In the genomic region with DNA sequence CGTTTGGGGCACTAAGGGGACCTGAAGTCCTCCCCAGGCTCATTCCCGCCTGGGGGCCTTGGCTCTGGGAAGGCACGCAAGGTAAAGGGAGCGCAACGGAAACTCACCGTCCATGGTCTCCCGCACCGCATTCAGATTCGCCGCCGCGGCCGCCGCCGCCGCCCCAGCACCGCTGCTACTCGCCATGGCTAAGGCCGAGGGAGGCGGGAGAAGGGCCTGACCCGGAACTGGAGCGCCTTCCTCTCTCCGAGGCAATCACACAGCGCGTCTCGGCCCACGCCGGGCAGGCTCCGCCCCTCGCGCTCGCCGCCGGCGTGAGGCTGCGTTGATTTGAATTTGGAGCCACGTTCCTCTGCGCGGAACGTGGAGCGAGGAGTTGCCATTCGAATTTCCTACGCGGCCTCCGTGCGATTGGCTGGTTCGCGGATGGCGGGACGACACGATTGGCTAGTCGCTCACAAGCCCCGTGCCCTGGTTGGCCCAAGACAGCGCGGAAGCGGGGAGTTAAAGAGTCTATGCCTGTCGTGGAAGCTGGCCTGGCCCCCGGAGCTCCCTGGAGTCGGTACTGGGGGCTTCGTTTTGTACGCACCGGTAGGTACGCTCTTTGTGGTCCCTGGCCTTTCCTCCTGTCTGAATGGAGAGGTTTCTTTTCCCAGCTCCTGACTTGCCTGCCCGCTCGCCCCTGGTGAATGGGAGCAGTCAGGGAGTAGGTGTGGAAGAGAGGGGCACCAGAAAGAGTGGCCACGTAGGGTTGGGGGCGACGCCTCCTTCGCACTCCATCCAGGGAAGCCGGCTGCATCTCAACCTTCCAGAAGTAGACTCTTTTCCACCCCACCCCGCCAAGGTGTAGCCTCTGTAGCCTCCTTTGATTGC, we compare ENCODE assay signal across 1 cellular context.
TF ChIP-seq lines count a peak whose summit lies in the region.

A gene (plus strand): TSS at position 507 of the 873 bp plus-strand sequence. CDS start 1,018 bp downstream, outside the sequence.
A gene with protein sequence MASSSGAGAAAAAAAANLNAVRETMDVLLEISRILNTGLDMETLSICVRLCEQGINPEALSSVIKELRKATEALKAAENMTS (minus strand): TSS at position 213 of the 873 bp plus-strand sequence. CDS start 27 bp downstream, at position 186.

TF ChIP-seq in HEK293, 187 proteins besides CTCF, POLR2A, EP300 and RAD21 (continued from another document and continues in another):
- TF ChIP-seq, protein P1, sequence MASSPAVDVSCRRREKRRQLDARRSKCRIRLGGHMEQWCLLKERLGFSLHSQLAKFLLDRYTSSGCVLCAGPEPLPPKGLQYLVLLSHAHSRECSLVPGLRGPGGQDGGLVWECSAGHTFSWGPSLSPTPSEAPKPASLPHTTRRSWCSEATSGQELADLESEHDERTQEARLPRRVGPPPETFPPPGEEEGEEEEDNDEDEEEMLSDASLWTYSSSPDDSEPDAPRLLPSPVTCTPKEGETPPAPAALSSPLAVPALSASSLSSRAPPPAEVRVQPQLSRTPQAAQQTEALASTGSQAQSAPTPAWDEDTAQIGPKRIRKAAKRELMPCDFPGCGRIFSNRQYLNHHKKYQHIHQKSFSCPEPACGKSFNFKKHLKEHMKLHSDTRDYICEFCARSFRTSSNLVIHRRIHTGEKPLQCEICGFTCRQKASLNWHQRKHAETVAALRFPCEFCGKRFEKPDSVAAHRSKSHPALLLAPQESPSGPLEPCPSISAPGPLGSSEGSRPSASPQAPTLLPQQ (tag by site-specific recombination; IDR thresholded peaks at IDR 0.05): no peak
- TF ChIP-seq, protein P2, sequence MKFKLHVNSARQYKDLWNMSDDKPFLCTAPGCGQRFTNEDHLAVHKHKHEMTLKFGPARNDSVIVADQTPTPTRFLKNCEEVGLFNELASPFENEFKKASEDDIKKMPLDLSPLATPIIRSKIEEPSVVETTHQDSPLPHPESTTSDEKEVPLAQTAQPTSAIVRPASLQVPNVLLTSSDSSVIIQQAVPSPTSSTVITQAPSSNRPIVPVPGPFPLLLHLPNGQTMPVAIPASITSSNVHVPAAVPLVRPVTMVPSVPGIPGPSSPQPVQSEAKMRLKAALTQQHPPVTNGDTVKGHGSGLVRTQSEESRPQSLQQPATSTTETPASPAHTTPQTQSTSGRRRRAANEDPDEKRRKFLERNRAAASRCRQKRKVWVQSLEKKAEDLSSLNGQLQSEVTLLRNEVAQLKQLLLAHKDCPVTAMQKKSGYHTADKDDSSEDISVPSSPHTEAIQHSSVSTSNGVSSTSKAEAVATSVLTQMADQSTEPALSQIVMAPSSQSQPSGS (tag by site-specific recombination; IDR thresholded peaks at IDR 0.05; ENCODE audit: low read depth): no peak
- no peak for TF ChIP-seq ZNF473 (tag by site-specific recombination; IDR thresholded peaks at IDR 0.05)
- TF ChIP-seq ZNF530 (tag by site-specific recombination; IDR thresholded peaks at IDR 0.05; ENCODE audit: low read depth): no peak
- peak; percentile 49; the same call in 1 of the 2 replicates for TF ChIP-seq ZEB2 (tag by site-specific recombination; IDR thresholded peaks at IDR 0.05)
- TF ChIP-seq ZBTB1 (tag by site-specific recombination; IDR thresholded peaks at IDR 0.05): no peak
- TF ChIP-seq, protein P3, sequence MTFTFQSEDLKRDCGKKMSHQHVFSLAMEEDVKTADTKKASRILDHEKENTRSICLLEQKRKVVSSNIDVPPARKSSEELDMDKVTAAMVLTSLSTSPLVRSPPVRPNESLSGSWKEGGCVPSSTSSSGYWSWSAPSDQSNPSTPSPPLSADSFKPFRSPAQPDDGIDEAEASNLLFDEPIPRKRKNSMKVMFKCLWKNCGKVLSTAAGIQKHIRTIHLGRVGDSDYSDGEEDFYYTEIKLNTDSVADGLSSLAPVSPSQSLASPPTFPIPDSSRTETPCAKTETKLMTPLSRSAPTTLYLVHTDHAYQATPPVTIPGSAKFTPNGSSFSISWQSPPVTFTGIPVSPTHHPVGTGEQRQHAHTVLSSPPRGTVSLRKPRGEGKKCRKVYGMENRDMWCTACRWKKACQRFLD (tag by site-specific recombination; IDR thresholded peaks at IDR 0.05): no peak
- TF ChIP-seq, protein P4, sequence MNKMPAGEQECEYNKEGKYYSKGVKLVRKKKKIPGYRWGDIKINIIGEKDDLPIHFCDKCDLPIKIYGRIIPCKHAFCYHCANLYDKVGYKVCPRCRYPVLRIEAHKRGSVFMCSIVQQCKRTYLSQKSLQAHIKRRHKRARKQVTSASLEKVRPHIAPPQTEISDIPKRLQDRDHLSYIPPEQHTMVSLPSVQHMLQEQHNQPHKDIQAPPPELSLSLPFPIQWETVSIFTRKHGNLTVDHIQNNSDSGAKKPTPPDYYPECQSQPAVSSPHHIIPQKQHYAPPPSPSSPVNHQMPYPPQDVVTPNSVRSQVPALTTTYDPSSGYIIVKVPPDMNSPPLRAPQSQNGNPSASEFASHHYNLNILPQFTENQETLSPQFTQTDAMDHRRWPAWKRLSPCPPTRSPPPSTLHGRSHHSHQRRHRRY (tag by site-specific recombination; IDR thresholded peaks at IDR 0.05): no peak
- no peak for TF ChIP-seq ZNF223 (tag by site-specific recombination; IDR thresholded peaks at IDR 0.05)
- no peak; the same call in 1 of the 2 replicates for TF ChIP-seq ZFP37 (tag by site-specific recombination; IDR thresholded peaks at IDR 0.05)
- no peak for TF ChIP-seq ZNF155 (tag by site-specific recombination; IDR thresholded peaks at IDR 0.05)
- no peak for TF ChIP-seq ZNF624 (tag by site-specific recombination; IDR thresholded peaks at IDR 0.05)
- peak; percentile 80 for TF ChIP-seq ZNF561 (tag by site-specific recombination; IDR thresholded peaks at IDR 0.05; ENCODE audit: borderline replicate concordance)
- no peak for TF ChIP-seq ZNF596 (tag by site-specific recombination; IDR thresholded peaks at IDR 0.05)
- TF ChIP-seq ZFHX2 (tag by site-specific recombination; conservative IDR thresholded peaks at IDR 0.05): peak; percentile 64
- TF ChIP-seq ZSCAN16 (tag by site-specific recombination; IDR thresholded peaks at IDR 0.05): no peak
- TF ChIP-seq, protein P5, sequence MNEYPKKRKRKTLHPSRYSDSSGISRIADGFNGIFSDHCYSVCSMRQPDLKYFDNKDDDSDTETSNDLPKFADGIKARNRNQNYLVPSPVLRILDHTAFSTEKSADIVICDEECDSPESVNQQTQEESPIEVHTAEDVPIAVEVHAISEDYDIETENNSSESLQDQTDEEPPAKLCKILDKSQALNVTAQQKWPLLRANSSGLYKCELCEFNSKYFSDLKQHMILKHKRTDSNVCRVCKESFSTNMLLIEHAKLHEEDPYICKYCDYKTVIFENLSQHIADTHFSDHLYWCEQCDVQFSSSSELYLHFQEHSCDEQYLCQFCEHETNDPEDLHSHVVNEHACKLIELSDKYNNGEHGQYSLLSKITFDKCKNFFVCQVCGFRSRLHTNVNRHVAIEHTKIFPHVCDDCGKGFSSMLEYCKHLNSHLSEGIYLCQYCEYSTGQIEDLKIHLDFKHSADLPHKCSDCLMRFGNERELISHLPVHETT (tag by site-specific recombination; IDR thresholded peaks at IDR 0.05): no peak
- TF ChIP-seq, protein P6, sequence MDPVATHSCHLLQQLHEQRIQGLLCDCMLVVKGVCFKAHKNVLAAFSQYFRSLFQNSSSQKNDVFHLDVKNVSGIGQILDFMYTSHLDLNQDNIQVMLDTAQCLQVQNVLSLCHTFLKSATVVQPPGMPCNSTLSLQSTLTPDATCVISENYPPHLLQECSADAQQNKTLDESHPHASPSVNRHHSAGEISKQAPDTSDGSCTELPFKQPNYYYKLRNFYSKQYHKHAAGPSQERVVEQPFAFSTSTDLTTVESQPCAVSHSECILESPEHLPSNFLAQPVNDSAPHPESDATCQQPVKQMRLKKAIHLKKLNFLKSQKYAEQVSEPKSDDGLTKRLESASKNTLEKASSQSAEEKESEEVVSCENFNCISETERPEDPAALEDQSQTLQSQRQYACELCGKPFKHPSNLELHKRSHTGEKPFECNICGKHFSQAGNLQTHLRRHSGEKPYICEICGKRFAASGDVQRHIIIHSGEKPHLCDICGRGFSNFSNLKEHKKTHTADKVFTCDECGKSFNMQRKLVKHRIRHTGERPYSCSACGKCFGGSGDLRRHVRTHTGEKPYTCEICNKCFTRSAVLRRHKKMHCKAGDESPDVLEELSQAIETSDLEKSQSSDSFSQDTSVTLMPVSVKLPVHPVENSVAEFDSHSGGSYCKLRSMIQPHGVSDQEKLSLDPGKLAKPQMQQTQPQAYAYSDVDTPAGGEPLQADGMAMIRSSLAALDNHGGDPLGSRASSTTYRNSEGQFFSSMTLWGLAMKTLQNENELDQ (tag by site-specific recombination; IDR thresholded peaks at IDR 0.05; ENCODE audit: low read depth): no peak
- TF ChIP-seq ZNF791 (tag by site-specific recombination; IDR thresholded peaks at IDR 0.05): no peak
- TF ChIP-seq, protein P7, sequence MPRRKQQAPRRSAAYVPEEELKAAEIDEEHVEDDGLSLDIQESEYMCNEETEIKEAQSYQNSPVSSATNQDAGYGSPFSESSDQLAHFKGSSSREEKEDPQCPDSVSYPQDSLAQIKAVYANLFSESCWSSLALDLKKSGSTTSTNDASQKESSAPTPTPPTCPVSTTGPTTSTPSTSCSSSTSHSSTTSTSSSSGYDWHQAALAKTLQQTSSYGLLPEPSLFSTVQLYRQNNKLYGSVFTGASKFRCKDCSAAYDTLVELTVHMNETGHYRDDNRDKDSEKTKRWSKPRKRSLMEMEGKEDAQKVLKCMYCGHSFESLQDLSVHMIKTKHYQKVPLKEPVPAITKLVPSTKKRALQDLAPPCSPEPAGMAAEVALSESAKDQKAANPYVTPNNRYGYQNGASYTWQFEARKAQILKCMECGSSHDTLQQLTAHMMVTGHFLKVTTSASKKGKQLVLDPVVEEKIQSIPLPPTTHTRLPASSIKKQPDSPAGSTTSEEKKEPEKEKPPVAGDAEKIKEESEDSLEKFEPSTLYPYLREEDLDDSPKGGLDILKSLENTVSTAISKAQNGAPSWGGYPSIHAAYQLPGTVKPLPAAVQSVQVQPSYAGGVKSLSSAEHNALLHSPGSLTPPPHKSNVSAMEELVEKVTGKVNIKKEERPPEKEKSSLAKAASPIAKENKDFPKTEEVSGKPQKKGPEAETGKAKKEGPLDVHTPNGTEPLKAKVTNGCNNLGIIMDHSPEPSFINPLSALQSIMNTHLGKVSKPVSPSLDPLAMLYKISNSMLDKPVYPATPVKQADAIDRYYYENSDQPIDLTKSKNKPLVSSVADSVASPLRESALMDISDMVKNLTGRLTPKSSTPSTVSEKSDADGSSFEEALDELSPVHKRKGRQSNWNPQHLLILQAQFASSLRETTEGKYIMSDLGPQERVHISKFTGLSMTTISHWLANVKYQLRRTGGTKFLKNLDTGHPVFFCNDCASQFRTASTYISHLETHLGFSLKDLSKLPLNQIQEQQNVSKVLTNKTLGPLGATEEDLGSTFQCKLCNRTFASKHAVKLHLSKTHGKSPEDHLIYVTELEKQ (tag by site-specific recombination; IDR thresholded peaks at IDR 0.05; ENCODE audit: borderline replicate concordance): no peak
- TF ChIP-seq, protein P8, sequence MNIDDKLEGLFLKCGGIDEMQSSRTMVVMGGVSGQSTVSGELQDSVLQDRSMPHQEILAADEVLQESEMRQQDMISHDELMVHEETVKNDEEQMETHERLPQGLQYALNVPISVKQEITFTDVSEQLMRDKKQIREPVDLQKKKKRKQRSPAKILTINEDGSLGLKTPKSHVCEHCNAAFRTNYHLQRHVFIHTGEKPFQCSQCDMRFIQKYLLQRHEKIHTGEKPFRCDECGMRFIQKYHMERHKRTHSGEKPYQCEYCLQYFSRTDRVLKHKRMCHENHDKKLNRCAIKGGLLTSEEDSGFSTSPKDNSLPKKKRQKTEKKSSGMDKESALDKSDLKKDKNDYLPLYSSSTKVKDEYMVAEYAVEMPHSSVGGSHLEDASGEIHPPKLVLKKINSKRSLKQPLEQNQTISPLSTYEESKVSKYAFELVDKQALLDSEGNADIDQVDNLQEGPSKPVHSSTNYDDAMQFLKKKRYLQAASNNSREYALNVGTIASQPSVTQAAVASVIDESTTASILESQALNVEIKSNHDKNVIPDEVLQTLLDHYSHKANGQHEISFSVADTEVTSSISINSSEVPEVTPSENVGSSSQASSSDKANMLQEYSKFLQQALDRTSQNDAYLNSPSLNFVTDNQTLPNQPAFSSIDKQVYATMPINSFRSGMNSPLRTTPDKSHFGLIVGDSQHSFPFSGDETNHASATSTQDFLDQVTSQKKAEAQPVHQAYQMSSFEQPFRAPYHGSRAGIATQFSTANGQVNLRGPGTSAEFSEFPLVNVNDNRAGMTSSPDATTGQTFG (tag by site-specific recombination; IDR thresholded peaks at IDR 0.05; ENCODE audit: borderline replicate concordance): no peak
- no peak for TF ChIP-seq ZBTB21 (tag by site-specific recombination; IDR thresholded peaks at IDR 0.05)
- TF ChIP-seq ZNF830 (tag by site-specific recombination; IDR thresholded peaks at IDR 0.05; ENCODE audit: low read depth): no peak
- TF ChIP-seq BCL11B (tag by site-specific recombination; IDR thresholded peaks at IDR 0.05; ENCODE audit: low read depth): no peak; the same call in 1 of the 2 replicates
- no peak for TF ChIP-seq ZNF843 (tag by site-specific recombination; IDR thresholded peaks at IDR 0.05)
- TF ChIP-seq ZNF2 (tag by site-specific recombination; IDR thresholded peaks at IDR 0.05): no peak
- no peak for TF ChIP-seq ZNF138 (tag by site-specific recombination; IDR thresholded peaks at IDR 0.05; ENCODE audit: borderline replicate concordance)
- TF ChIP-seq, protein P9, sequence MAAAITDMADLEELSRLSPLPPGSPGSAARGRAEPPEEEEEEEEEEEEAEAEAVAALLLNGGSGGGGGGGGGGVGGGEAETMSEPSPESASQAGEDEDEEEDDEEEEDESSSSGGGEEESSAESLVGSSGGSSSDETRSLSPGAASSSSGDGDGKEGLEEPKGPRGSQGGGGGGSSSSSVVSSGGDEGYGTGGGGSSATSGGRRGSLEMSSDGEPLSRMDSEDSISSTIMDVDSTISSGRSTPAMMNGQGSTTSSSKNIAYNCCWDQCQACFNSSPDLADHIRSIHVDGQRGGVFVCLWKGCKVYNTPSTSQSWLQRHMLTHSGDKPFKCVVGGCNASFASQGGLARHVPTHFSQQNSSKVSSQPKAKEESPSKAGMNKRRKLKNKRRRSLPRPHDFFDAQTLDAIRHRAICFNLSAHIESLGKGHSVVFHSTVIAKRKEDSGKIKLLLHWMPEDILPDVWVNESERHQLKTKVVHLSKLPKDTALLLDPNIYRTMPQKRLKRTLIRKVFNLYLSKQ (tag by site-specific recombination; IDR thresholded peaks at IDR 0.05; ENCODE audit: borderline replicate concordance): no peak
- TF ChIP-seq ZNF133 (tag by site-specific recombination; IDR thresholded peaks at IDR 0.05): no peak
- TF ChIP-seq ZNF394 (tag by site-specific recombination; IDR thresholded peaks at IDR 0.05; ENCODE audit: borderline replicate concordance): no peak; the same call in 1 of the 2 replicates
- TF ChIP-seq SP7 (tag by site-specific recombination; IDR thresholded peaks at IDR 0.05): peak; percentile 10; the same call in 1 of the 2 replicates
